ENCODE assay signal across 2 cellular contexts in genomic region chr1:31412205-31412604, GRCh38.
TF ChIP-seq lines count a peak whose summit lies in the region.

No MANE protein-coding gene starts in this region.

TF ChIP-seq in HEK293, 187 proteins besides CTCF, POLR2A, EP300 and RAD21:
- TF ChIP-seq SP3 (tag by site-specific recombination; IDR thresholded peaks at IDR 0.05) (no peak), KLF17 (tag by site-specific recombination; IDR thresholded peaks at IDR 0.05) (no peak), ZNF571 (tag by site-specific recombination; IDR thresholded peaks at IDR 0.05) (no peak), ZNF660 (tag by site-specific recombination; IDR thresholded peaks at IDR 0.05) (no peak), ZIC2 (tag by site-specific recombination; IDR thresholded peaks at IDR 0.05) (peak; percentile 32), ZNF114 (tag by site-specific recombination; IDR thresholded peaks at IDR 0.05) (no peak), WT1 (tag by site-specific recombination; IDR thresholded peaks at IDR 0.05) (peak; percentile 55), ZBTB48 (tag by site-specific recombination; IDR thresholded peaks at IDR 0.05) (peak; percentile 58), ZNF624 (tag by site-specific recombination; IDR thresholded peaks at IDR 0.05) (no peak), ELK4 (IDR thresholded peaks at IDR 0.05; ENCODE audit: borderline replicate concordance, low read depth, low read length) (no peak), ZNF707 (tag by site-specific recombination; IDR thresholded peaks at IDR 0.05) (no peak), ZNF549 (tag by site-specific recombination; IDR thresholded peaks at IDR 0.05) (no peak), MYNN (tag by site-specific recombination; IDR thresholded peaks at IDR 0.05; ENCODE audit: borderline replicate concordance) (no peak), YY2 (tag by site-specific recombination; IDR thresholded peaks at IDR 0.05) (no peak), ZNF266 (tag by site-specific recombination; IDR thresholded peaks at IDR 0.05; ENCODE audit: low read depth) (no peak)
- TF ChIP-seq, protein P1, sequence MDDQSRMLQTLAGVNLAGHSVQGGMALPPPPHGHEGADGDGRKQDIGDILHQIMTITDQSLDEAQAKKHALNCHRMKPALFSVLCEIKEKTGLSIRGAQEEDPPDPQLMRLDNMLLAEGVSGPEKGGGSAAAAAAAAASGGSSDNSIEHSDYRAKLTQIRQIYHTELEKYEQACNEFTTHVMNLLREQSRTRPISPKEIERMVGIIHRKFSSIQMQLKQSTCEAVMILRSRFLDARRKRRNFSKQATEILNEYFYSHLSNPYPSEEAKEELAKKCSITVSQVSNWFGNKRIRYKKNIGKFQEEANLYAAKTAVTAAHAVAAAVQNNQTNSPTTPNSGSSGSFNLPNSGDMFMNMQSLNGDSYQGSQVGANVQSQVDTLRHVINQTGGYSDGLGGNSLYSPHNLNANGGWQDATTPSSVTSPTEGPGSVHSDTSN (CRISPR knock-in tag; IDR thresholded peaks at IDR 0.05) = no peak
- TF ChIP-seq, protein P2, sequence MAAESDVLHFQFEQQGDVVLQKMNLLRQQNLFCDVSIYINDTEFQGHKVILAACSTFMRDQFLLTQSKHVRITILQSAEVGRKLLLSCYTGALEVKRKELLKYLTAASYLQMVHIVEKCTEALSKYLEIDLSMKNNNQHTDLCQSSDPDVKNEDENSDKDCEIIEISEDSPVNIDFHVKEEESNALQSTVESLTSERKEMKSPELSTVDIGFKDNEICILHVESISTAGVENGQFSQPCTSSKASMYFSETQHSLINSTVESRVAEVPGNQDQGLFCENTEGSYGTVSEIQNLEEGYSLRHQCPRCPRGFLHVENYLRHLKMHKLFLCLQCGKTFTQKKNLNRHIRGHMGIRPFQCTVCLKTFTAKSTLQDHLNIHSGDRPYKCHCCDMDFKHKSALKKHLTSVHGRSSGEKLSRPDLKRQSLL (tag by site-specific recombination; IDR thresholded peaks at IDR 0.05) = no peak
- TF ChIP-seq, protein P3, sequence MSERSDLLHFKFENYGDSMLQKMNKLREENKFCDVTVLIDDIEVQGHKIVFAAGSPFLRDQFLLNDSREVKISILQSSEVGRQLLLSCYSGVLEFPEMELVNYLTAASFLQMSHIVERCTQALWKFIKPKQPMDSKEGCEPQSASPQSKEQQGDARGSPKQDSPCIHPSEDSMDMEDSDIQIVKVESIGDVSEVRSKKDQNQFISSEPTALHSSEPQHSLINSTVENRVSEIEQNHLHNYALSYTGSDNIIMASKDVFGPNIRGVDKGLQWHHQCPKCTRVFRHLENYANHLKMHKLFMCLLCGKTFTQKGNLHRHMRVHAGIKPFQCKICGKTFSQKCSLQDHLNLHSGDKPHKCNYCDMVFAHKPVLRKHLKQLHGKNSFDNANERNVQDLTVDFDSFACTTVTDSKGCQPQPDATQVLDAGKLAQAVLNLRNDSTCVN (tag by site-specific recombination; optimal IDR thresholded peaks at IDR 0.05) = no peak

TF ChIP-seq in K562, 482 proteins besides CTCF, POLR2A, EP300 and RAD21:
- TF ChIP-seq PML (IDR thresholded peaks at IDR 0.05; ENCODE audit: low read length) (no peak), MAX (CRISPR knock-in tag; IDR thresholded peaks at IDR 0.05) (no peak), CLOCK (CRISPR knock-in tag; IDR thresholded peaks at IDR 0.05; ENCODE audit: borderline replicate concordance) (0 out of 2 replicates have a peak, but pooled peaks have one; percentile 32)
TF ChIP-seq in K562: peak in this region for 1.
